ENCODE assay signal across 15 cellular contexts in genomic region chr12:65952737-65953209, GRCh38.
DNase-seq lines count a peak whose midpoint lies in the region; ATAC-seq, FAIRE-seq and TF ChIP-seq lines count a peak whose summit lies in the region.
"Had no signal": no experiment of that assay in that cellular context is flagged by ENCODE, and none has a peak within 500 bp of the region (broad histone marks: within the 10 kb centered on the region; RNA-seq: fewer than 3 reads in every experiment).

No MANE protein-coding gene starts in this region.

- H3K4me3 Mint-ChIP-seq in nephron progenitor cell, result no peak overlapping the region
- H3K4me3 Mint-ChIP-seq: naive thymus-derived CD8-positive, alpha-beta T cell had no signal

- CTCF ChIA-PET in HCT116 (lab: Charles Lee), result interaction anchor here (1.1 kb wide), 1 partner anchor 10 kb away, joined by 3 read pairs; no protein-coding TSS in a partner anchor
- CTCF ChIA-PET in GM12878 (lab: Yijun Ruan, JAX), result interaction anchor here (0.6 to 1.3 kb wide), 4 partner anchors 8 to 34 kb away, joined by 3 read pairs; no protein-coding TSS in a partner anchor

- 94% methylated on average over 1 of the region's 1 CpG for WGBS in GM12878 (ENCODE audit: insufficient coverage, insufficient replicate concordance, low lambda C conversion rate, missing lambda C conversion rate)

- H2AFZ ChIP-seq in HCT116 (ENCODE audit: low read depth, low read length, poor library complexity, severe bottlenecking) (no peak overlapping the region), GM12878 (ENCODE audit: control insufficient read depth, low read depth, low read length) (no peak overlapping the region)

- H3K4me2 ChIP-seq in HCT116 (ENCODE audit: low read length), result 0 out of 2 replicates have a peak overlapping the region, but pooled peaks have one; percentile 1
- H3K4me2 ChIP-seq in GM12878 (ENCODE audit: control insufficient read depth, insufficient read depth), result no peak overlapping the region

- H3K79me2 ChIP-seq in HCT116 (ENCODE audit: insufficient read depth, low read length) (peaks cover 100% of the 10 kb centered on the region), GM12878 (ENCODE audit: control insufficient read depth, insufficient read depth, low read length) (no peaks in the 10 kb centered on the region)

- FAIRE-seq in GM12878 (lab: Jason Lieb, UNC), result no peak

- peak; percentile 79 to 88 for ATAC-seq in activated CD4-positive, CD25-positive, alpha-beta regulatory T cell treated with anti-CD3 and anti-CD28 coated beads, Interleukin-2, amount 50 U/mL, for 24 hours
- ATAC-seq in HCT116 (peak; percentile 26; the same call in 1 of the 2 replicates), GM12878 (peak; percentile 72), gastrocnemius medialis (no peak)
- ATAC-seq: left lobe of liver; naive thymus-derived CD8-positive, alpha-beta T cell had no signal

- no peaks in the 10 kb centered on the region for H3K27me3 Mint-ChIP-seq in nephron progenitor cell (ENCODE audit: low read depth, poor library complexity)

- no peak for TF ChIP-seq RAD21 in HCT116 (IDR thresholded peaks at IDR 0.05; ENCODE audit: low read depth)
- no peak for TF ChIP-seq RAD21 in GM12878 (IDR thresholded peaks at IDR 0.05; ENCODE audit: insufficient read depth, low read depth, low read length)

- H3K27me3 ChIP-seq in HCT116 (ENCODE audit: insufficient read depth, low read length), result no peaks in the 10 kb centered on the region
- H3K27me3 ChIP-seq in GM12878 (replicated peaks in 1 of 2; ENCODE audit: control insufficient read depth in 2 of 2, insufficient read depth in 2 of 2, low read length in 1 of 2), result no peaks in the 10 kb centered on the region
- H3K27me3 ChIP-seq in gastrocnemius medialis, result no peaks in the 10 kb centered on the region
- H3K27me3 ChIP-seq: suprapubic skin had no signal

- peaks cover 81% of the 10 kb centered on the region for H3K36me3 Mint-ChIP-seq in nephron progenitor cell (ENCODE audit: low read depth)
- H3K36me3 Mint-ChIP-seq: naive thymus-derived CD8-positive, alpha-beta T cell had no signal

- TF ChIP-seq POLR2A in HCT116 (IDR thresholded peaks at IDR 0.05; ENCODE audit: borderline replicate concordance, extremely low read depth, insufficient read depth, insufficient read length), result no peak
- TF ChIP-seq POLR2A in GM12878 (IDR thresholded peaks at IDR 0.05; ENCODE audit: low read depth, low read length), result no peak
- TF ChIP-seq POLR2A in gastrocnemius medialis (IDR thresholded peaks at IDR 0.05), result no peak

- BruUV-seq in HCT116 (replicated peaks; lab: Mats Ljungman, UMichigan), result no TSS peak
- no TSS peak for BruUV-seq in GM12878 (replicated peaks; lab: Mats Ljungman, UMichigan)

- H3K27ac ChIP-seq in HCT116 (ENCODE audit: low read depth, low read length), result peak overlapping the region; percentile 10; the same call in 1 of the 2 replicates
- H3K27ac ChIP-seq in GM12878 (ENCODE audit: control insufficient read depth, insufficient read depth), result no peak overlapping the region
- no peak overlapping the region for H3K27ac ChIP-seq in gastrocnemius medialis
- H3K27ac ChIP-seq: suprapubic skin had no signal

- SMC1A ChIA-PET in GM12878 (lab: Charles Lee; ENCODE audit: uncharacterized antibody, unreplicated experiment), result interaction anchor here (1.0 to 1.3 kb wide), 2 partner anchors 23 to 76 kb away, joined by 3 read pairs; no protein-coding TSS in a partner anchor

- POLR2A ChIA-PET in HCT116 (lab: Charles Lee) (no interaction called here), GM12878 (lab: Charles Lee) (no interaction called here)

- peaks cover 53 to 94% of the 10 kb centered on the region in 2 experiments for H3K4me1 ChIP-seq in HCT116 (ENCODE audit: control insufficient read depth in 1 of 2, insufficient read depth in 2 of 2, low read length in 2 of 2)
- H3K4me1 ChIP-seq in GM12878 (ENCODE audit: control insufficient read depth, insufficient read depth, low read length), result peaks cover 4% of the 10 kb centered on the region
- H3K4me1 ChIP-seq in gastrocnemius medialis, result peaks cover 0 to 7% of the 10 kb centered on the region in 2 donors

- in situ Hi-C loops in GM12878 (cut with MboI) (no loop called here), gastrocnemius medialis (cut with MboI; ENCODE audit: low sequenced_read_pairs in 4 of 4) (no loop called here)

- H3K36me3 ChIP-seq in HCT116 (ENCODE audit: control insufficient read depth in 1 of 2, insufficient read depth in 2 of 2, low read length in 2 of 2) (peaks cover 0 to 29% of the 10 kb centered on the region in 2 experiments; a peak in 1 of 4 replicates), GM12878 (ENCODE audit: control insufficient read depth in 2 of 2, insufficient read depth in 2 of 2, low read length in 1 of 2) (no peaks in the 10 kb centered on the region), gastrocnemius medialis (no peaks in the 10 kb centered on the region)
- H3K36me3 ChIP-seq: HAP-1, suprapubic skin had no signal

- H3K9me2 ChIP-seq in HCT116 (ENCODE audit: insufficient read depth), result no peaks in the 10 kb centered on the region

- no peak for TF ChIP-seq EP300 in GM12878 (IDR thresholded peaks at IDR 0.05; ENCODE audit: borderline replicate concordance in 1 of 2, control insufficient read depth in 1 of 2, low read depth in 2 of 2, low read length in 2 of 2)

- no peak for DNase-seq in activated CD4-positive, CD25-positive, alpha-beta regulatory T cell treated with anti-CD3 and anti-CD28 coated beads, Interleukin-2, amount 50 U/mL, for 72 hours
- DNase-seq in HCT116 (ENCODE audit: low read depth, low spot score) (no peak), GM12878 (ENCODE audit: low read depth, low spot score) (no peak), nephron progenitor cell (no peak), globus pallidus (ENCODE audit: low spot score) (no peak), gastrocnemius medialis (no peak), NCI-H1436 treated with DMSO at 0.1 percent for 48 hours (lab: John Stamatoyannopoulos, UW) (no peak)
- DNase-seq: activated CD4-positive, alpha-beta T cell treated with anti-CD3 and anti-CD28 coated beads for 1 hour; naive thymus-derived CD8-positive, alpha-beta T cell; NCI-H1048 had no signal

- intact Hi-C loops in HCT116 (cut with micrococcal nuclease), result no loop called here
- intact Hi-C loops in GM12878 (cut with micrococcal nuclease; ENCODE audit: unreplicated experiment), result loop anchor here (5.0 to 10.0 kb wide), 2 partner anchors 155 to 268 kb away; no protein-coding TSS in a partner anchor
- intact Hi-C loops in gastrocnemius medialis (cut with DNase I; ENCODE audit: low total_unique reads), result no loop called here

- H4K20me1 ChIP-seq in HCT116 (ENCODE audit: insufficient read depth), result peaks cover 5% of the 10 kb centered on the region; the same call in 1 of the 2 replicates
- H4K20me1 ChIP-seq in GM12878 (ENCODE audit: control insufficient read depth, insufficient read depth), result no peaks in the 10 kb centered on the region

- H3K9ac ChIP-seq in HCT116 (ENCODE audit: low read length), result no peak overlapping the region
- H3K9ac ChIP-seq in GM12878 (ENCODE audit: control insufficient read depth, insufficient read depth, low read length), result no peak overlapping the region

- peak overlapping the region; percentile 19 for H3K27ac Mint-ChIP-seq in nephron progenitor cell
- H3K27ac Mint-ChIP-seq: activated T-helper 2 cell treated with anti-CD3 and anti-CD28 coated beads, Interferon-gamma antibody, Interleukin-2, Interleukin-4, amounts not matched to agents 10 μg/mL and 5 μg/mL and 100 μg/mL, durations not matched to agents 14 hours and 24 hours and 36 hours; naive thymus-derived CD8-positive, alpha-beta T cell had no signal

- H3K4me1 Mint-ChIP-seq in nephron progenitor cell, result peaks cover 45% of the 10 kb centered on the region
- H3K4me1 Mint-ChIP-seq: naive thymus-derived CD8-positive, alpha-beta T cell had no signal

- H3K9me3 ChIP-seq in HCT116 (ENCODE audit: control insufficient read depth in 1 of 2, insufficient read depth in 1 of 2, low read depth in 1 of 2, low read length in 2 of 2), result no peaks in the 10 kb centered on the region
- H3K9me3 ChIP-seq in GM12878 (replicated peaks; ENCODE audit: control insufficient read depth, insufficient read depth, low read length), result no peaks in the 10 kb centered on the region
- no peaks in the 10 kb centered on the region for H3K9me3 ChIP-seq in gastrocnemius medialis
- H3K9me3 ChIP-seq: HAP-1, suprapubic skin had no signal

- RAD21 ChIA-PET in HCT116 (lab: Charles Lee; ENCODE audit: low non-redundant PET in 1 of 2, low total read pairs in 2 of 2, uncharacterized antibody in 2 of 2, unreplicated experiment in 2 of 2) (no interaction called here), GM12878 (lab: Charles Lee; ENCODE audit: unreplicated experiment) (no interaction called here)

- H3K4me3 ChIP-seq in HCT116 (replicated peaks in 1 of 2; ENCODE audit: low read depth in 1 of 2, low read length in 2 of 2) (no peak overlapping the region), GM12878 (no peak overlapping the region), gastrocnemius medialis (no peak overlapping the region)
- H3K4me3 ChIP-seq: HAP-1, suprapubic skin had no signal

- TF ChIP-seq CTCF in HCT116 (IDR thresholded peaks at IDR 0.05 in 2 of 3, conservative IDR thresholded peaks at IDR 0.05 in 1 of 3; ENCODE audit: borderline replicate concordance in 1 of 3, insufficient read depth in 1 of 3, low read depth in 2 of 3, low read length in 2 of 3) (no peak), GM12878 (IDR thresholded peaks at IDR 0.05 in 2 of 3, conservative IDR thresholded peaks at IDR 0.05 in 1 of 3; ENCODE audit: control insufficient read depth in 2 of 3, extremely low read depth in 1 of 3, insufficient read depth in 1 of 3, low read depth in 3 of 3, low read length in 3 of 3) (no peak), nephron progenitor cell (IDR thresholded peaks at IDR 0.05) (no peak), gastrocnemius medialis (IDR thresholded peaks at IDR 0.05 in 4 of 5, conservative IDR thresholded peaks at IDR 0.05 in 1 of 5) (no peak)

- H3K9me3 Mint-ChIP-seq in nephron progenitor cell, result no peaks in the 10 kb centered on the region
- H3K9me3 Mint-ChIP-seq: activated T-helper 2 cell treated with anti-CD3 and anti-CD28 coated beads, Interferon-gamma antibody, Interleukin-2, Interleukin-4, amounts not matched to agents 10 μg/mL and 5 μg/mL and 100 μg/mL, durations not matched to agents 14 hours and 24 hours and 36 hours; naive thymus-derived CD8-positive, alpha-beta T cell had no signal

TF ChIP-seq in HCT116, 20 proteins besides CTCF, POLR2A, EP300 and RAD21 (continues in another document):
- TF ChIP-seq EZH2phosphoT487 (IDR thresholded peaks at IDR 0.05; ENCODE audit: borderline replicate concordance) (no peak), EGR1 (IDR thresholded peaks at IDR 0.05; ENCODE audit: low read depth) (peak; percentile 4; the same call in 1 of the 2 replicates)

Comparison
In these comparisons a context has a peak if more than half of its experiments do, and no peak if none do; other contexts are left out.
1. ATAC-seq: peak in activated CD4-positive, CD25-positive, alpha-beta regulatory T cell treated with anti-CD3 and anti-CD28 coated beads, Interleukin-2, amount 50 U/mL, for 24 hours (2 of 2), HCT116 (single experiment) and GM12878 (single experiment); none in gastrocnemius medialis (0 of 2).